Comparison of ENCODE assay signal across 1 cellular context in the genomic region with DNA sequence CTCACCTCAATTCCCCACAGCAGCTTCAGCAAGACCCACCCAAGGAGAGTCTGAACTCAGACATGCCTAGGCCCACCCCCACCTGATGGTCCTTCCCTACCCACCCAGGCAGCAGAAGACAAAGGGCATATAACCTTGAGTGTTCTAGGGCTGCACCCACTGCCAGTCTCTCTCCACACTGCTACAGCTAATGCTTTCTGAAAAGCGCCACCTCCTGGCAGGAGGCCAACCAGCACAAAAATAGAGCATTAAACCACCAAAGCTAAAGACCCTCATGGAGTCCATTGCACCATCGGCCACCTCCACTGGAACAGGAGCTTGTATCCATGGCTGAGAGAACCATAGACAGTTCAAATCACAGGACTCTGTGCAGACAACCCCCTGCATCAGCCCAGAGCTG.
TF ChIP-seq lines count a peak whose summit lies in the region.

No MANE protein-coding gene starts in this region.

TF ChIP-seq in GM23338, 12 proteins besides CTCF, POLR2A, EP300 and RAD21 (continued from another document):
- TF ChIP-seq, protein P1, sequence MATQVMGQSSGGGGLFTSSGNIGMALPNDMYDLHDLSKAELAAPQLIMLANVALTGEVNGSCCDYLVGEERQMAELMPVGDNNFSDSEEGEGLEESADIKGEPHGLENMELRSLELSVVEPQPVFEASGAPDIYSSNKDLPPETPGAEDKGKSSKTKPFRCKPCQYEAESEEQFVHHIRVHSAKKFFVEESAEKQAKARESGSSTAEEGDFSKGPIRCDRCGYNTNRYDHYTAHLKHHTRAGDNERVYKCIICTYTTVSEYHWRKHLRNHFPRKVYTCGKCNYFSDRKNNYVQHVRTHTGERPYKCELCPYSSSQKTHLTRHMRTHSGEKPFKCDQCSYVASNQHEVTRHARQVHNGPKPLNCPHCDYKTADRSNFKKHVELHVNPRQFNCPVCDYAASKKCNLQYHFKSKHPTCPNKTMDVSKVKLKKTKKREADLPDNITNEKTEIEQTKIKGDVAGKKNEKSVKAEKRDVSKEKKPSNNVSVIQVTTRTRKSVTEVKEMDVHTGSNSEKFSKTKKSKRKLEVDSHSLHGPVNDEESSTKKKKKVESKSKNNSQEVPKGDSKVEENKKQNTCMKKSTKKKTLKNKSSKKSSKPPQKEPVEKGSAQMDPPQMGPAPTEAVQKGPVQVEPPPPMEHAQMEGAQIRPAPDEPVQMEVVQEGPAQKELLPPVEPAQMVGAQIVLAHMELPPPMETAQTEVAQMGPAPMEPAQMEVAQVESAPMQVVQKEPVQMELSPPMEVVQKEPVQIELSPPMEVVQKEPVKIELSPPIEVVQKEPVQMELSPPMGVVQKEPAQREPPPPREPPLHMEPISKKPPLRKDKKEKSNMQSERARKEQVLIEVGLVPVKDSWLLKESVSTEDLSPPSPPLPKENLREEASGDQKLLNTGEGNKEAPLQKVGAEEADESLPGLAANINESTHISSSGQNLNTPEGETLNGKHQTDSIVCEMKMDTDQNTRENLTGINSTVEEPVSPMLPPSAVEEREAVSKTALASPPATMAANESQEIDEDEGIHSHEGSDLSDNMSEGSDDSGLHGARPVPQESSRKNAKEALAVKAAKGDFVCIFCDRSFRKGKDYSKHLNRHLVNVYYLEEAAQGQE (IDR thresholded peaks at IDR 0.05; ENCODE audit: unreplicated experiment), result no peak
TF ChIP-seq in GM23338: peak in this region for 0.
